15 cellular contexts compared by ENCODE assay signal in genomic region chr11:29310016-29310415, GRCh38.
DNase-seq lines count a peak whose midpoint lies in the region; ATAC-seq and TF ChIP-seq lines count a peak whose summit lies in the region.
"Had no signal": no experiment of that assay in that cellular context is flagged by ENCODE, and none has a peak within 500 bp of the region (broad histone marks: within the 10 kb centered on the region; RNA-seq: fewer than 3 reads in every experiment).

No MANE protein-coding gene starts in this region.

- H3K27ac ChIP-seq in thoracic aorta = peak overlapping the region; percentile 49 to 55
- H3K27ac ChIP-seq: left lung had no signal

- no peak for TF ChIP-seq CTCF in thoracic aorta (IDR thresholded peaks at IDR 0.05)

- H3K27me3 ChIP-seq in adipocyte (replicated peaks; ENCODE audit: control insufficient read depth, insufficient read depth, low read length) (no peaks in the 10 kb centered on the region), thoracic aorta (replicated peaks; ENCODE audit: insufficient read depth) (no peaks in the 10 kb centered on the region)
- H3K27me3 ChIP-seq: left lung had no signal

- no peak overlapping the region for H3K4me3 ChIP-seq in adipocyte (ENCODE audit: low read length)
- no peak overlapping the region for H3K4me3 ChIP-seq in thoracic aorta
- H3K4me3 ChIP-seq: left lung had no signal

- ATAC-seq in thoracic aorta (ENCODE audit: insufficient number of reproducible peaks, low FRiP score, low read depth) (peak; percentile 54), GM19397 (IDR thresholded peaks at IDR 0.05; ENCODE audit: unreplicated experiment) (no peak)
- ATAC-seq: activated CD8-positive, alpha-beta T cell treated with anti-CD3 and anti-CD28 coated beads for 36 hours; CD8-positive, alpha-beta T cell; left lung; natural killer cell treated with Interleukin-12 subunit alpha and Interleukin-12 subunit beta and Interleukin-15 and Interleukin-18, amount 100 ng/mL, for 72 hours; right cardiac atrium had no signal

- H3K4me1 ChIP-seq in adipocyte (ENCODE audit: control insufficient read depth, insufficient read depth, low read length) = peaks cover 15% of the 10 kb centered on the region
- H3K4me1 ChIP-seq in thoracic aorta (ENCODE audit: control insufficient read depth in 1 of 2, low read depth in 2 of 2) = peaks cover 11 to 22% of the 10 kb centered on the region in 2 donors
- H3K4me1 ChIP-seq: left lung had no signal

- H3K9ac ChIP-seq in adipocyte (ENCODE audit: low read length) = no peak overlapping the region

- H3K9me3 ChIP-seq in adipocyte (ENCODE audit: control insufficient read depth, low read length) (no peaks in the 10 kb centered on the region), thoracic aorta (no peaks in the 10 kb centered on the region)
- H3K9me3 ChIP-seq: left lung had no signal

- H3K36me3 ChIP-seq in adipocyte (ENCODE audit: control insufficient read depth, insufficient read depth, low read length, severe bottlenecking) = no peaks in the 10 kb centered on the region
- H3K36me3 ChIP-seq in thoracic aorta = no peaks in the 10 kb centered on the region
- H3K36me3 ChIP-seq: left lung had no signal

- peak; percentile 96 for DNase-seq in HCEC 1CT
- peak; percentile 67 for DNase-seq in adipocyte (ENCODE audit: low read depth)
- peak; percentile 94 for DNase-seq in fibroblast of peridontal ligament (ENCODE audit: extremely low read depth)
- DNase-seq in thoracic aorta (ENCODE audit: low spot score) = no peak
- no peak for DNase-seq in SW 1271 (lab: John Stamatoyannopoulos, UW)
- no peak for DNase-seq in activated CD8-positive, alpha-beta memory T cell treated with anti-CD3 and anti-CD28 coated beads, Interleukin-2, amount 50 U/mL, for 48 hours
- DNase-seq: activated CD8-positive, alpha-beta T cell treated with anti-CD3 and anti-CD28 coated beads for 36 hours; CD8-positive, alpha-beta T cell; endodermal cell; left lung; NCI-H2107; right cardiac atrium; stimulated activated CD4-positive, alpha-beta T cell treated with anti-CD3 and anti-CD28 coated beads, Interleukin-4, amount 100 ng/mL, for 24 hours had no signal

Comparison
In these comparisons a context has a peak if more than half of its experiments do, and no peak if none do; other contexts are left out.
1. DNase-seq: peak in HCEC 1CT (single experiment), adipocyte (single experiment) and fibroblast of peridontal ligament (single experiment); none in thoracic aorta (single experiment), SW 1271 (0 of 2) and activated CD8-positive, alpha-beta memory T cell treated with anti-CD3 and anti-CD28 coated beads, Interleukin-2, amount 50 U/mL, for 48 hours (single experiment).